20 cellular contexts compared by ENCODE assay signal in genomic region chr1:200245492-200245891, GRCh38.
DNase-seq lines count a peak whose midpoint lies in the region; TF ChIP-seq lines count a peak whose summit lies in the region.
"Had no signal": no experiment of that assay in that cellular context is flagged by ENCODE, and none has a peak within 500 bp of the region (broad histone marks: within the 10 kb centered on the region; RNA-seq: fewer than 3 reads in every experiment).

No MANE protein-coding gene starts in this region.

- no peak for TF ChIP-seq CTCF in OCI-LY7 (conservative IDR thresholded peaks at IDR 0.05; ENCODE audit: low read length)

- no peak overlapping the region for H3K4me2 ChIP-seq in OCI-LY7 (ENCODE audit: low read length)

- no TSS peak for BruUV-seq in OCI-LY7 (replicated peaks; lab: Mats Ljungman, UMichigan)

- no peak overlapping the region for H2AFZ ChIP-seq in OCI-LY7 (ENCODE audit: low read length)

- CTCF ChIA-PET in OCI-LY7 (lab: Charles Lee; ENCODE audit: unreplicated experiment), result no interaction called here

- no peak overlapping the region for H3K4me3 ChIP-seq in OCI-LY7 (ENCODE audit: low read depth, low read length, poor library complexity, severe bottlenecking)
- H3K4me3 ChIP-seq: colonic mucosa had no signal

- DNase-seq in AG08395 (ENCODE audit: low spot score) (peak; percentile 28), HK-2 (ENCODE audit: unreplicated experiment) (peak; percentile 13), astrocyte of the hippocampus (ENCODE audit: low read depth, low spot score) (peak; percentile 52), iris pigment epithelial cell (ENCODE audit: low read depth) (peak; percentile 54), head of caudate nucleus (no peak), ureter (ENCODE audit: low spot score) (no peak), OCI-LY7 (ENCODE audit: low spot score) (no peak)
- no peak for DNase-seq in stimulated activated naive CD4-positive, alpha-beta T cell (lab: John Stamatoyannopoulos, UW)
- DNase-seq: activated CD8-positive, alpha-beta memory T cell treated with anti-CD3 and anti-CD28 coated beads for 24 hours; amniotic stem cell; colonic mucosa; DMS53; hypothalamus; left colon; MV-4-11; NCI-H2107; NCI-H774; RPMI8226; stimulated activated naive CD8-positive, alpha-beta T cell treated with anti-CD3 and anti-CD28 coated beads, Interleukin-15, amount 100 ng/mL, for 72 hours; SW 1271 had no signal

- intact Hi-C loops in head of caudate nucleus (cut with DNase I), result no loop called here
- intact Hi-C loops in OCI-LY7 (cut with micrococcal nuclease; ENCODE audit: unreplicated experiment), result no loop called here

- H3K36me3 ChIP-seq in OCI-LY7 (ENCODE audit: insufficient read depth, low read length), result no peaks in the 10 kb centered on the region
- H3K36me3 ChIP-seq: colonic mucosa had no signal

- no peaks in the 10 kb centered on the region for H3K4me1 ChIP-seq in OCI-LY7 (ENCODE audit: insufficient read depth, low read length, poor library complexity, severe bottlenecking)
- H3K4me1 ChIP-seq: colonic mucosa had no signal

- no peaks in the 10 kb centered on the region for H3K9me3 ChIP-seq in OCI-LY7 (ENCODE audit: low read length)
- H3K9me3 ChIP-seq: colonic mucosa had no signal

- POLR2A ChIA-PET in OCI-LY7 (lab: Charles Lee), result no interaction called here

- no peaks in the 10 kb centered on the region for H3K79me2 ChIP-seq in OCI-LY7 (ENCODE audit: insufficient read depth, low read depth, low read length)

- no peaks in the 10 kb centered on the region for H3K9me2 ChIP-seq in OCI-LY7 (ENCODE audit: insufficient read depth, low read length)

- H3K27ac ChIP-seq in OCI-LY7 (ENCODE audit: low read depth, low read length, poor library complexity, severe bottlenecking), result no peak overlapping the region
- H3K27ac ChIP-seq: colonic mucosa had no signal

- no peaks in the 10 kb centered on the region for H4K20me1 ChIP-seq in OCI-LY7 (ENCODE audit: insufficient read depth, low read length)

Comparison
In these comparisons a context has a peak if more than half of its experiments do, and no peak if none do; other contexts are left out.
1. DNase-seq: peak in AG08395 (single experiment), HK-2 (single experiment), astrocyte of the hippocampus (single experiment) and iris pigment epithelial cell (single experiment); none in head of caudate nucleus (0 of 42), stimulated activated naive CD4-positive, alpha-beta T cell (0 of 6), ureter (single experiment) and OCI-LY7 (single experiment).